ENCODE assay signal across 29 cellular contexts in the genomic region with DNA sequence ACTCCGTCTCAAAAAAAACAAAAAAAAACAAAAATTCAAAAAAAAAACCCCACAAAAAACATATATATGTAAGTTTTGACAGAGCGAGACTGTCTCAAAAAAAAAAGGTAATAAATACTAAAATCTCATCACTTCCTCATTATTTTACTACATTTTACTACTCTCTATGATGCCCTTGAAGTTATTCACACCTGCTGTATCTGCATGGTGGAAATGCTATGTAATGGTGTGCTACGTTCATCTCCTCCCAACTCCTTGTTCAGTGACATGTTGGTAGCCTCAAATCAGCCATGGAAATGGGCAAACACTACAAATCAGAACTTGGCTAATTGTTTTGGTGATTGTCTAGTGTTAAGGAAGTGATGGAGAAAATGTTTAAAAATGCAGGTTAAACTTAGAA. TPM values are rescaled to one million over a fixed set of nuclear protein-coding genes. Genes with fewer than 3 reads are reported as not detected.
"Had no signal": no experiment of that assay in that cellular context is flagged by ENCODE, and none has a peak within 500 bp of the region (broad histone marks: within the 10 kb centered on the region; RNA-seq: fewer than 3 reads in every experiment).

No MANE protein-coding gene starts in this region.

- H3K27ac Mint-ChIP-seq: activated CD4-positive, alpha-beta memory T cell treated with anti-CD3 and anti-CD28 coated beads, Interleukin-2, amount 10 ng/mL, durations not matched to agents 7 days and 5 days; activated CD4-positive, alpha-beta T cell treated with anti-CD3 and anti-CD28 coated beads for 36 hours; activated CD4-positive, alpha-beta T cell treated with anti-CD3 and anti-CD28 coated beads, Interleukin-2, amount 10 ng/mL, durations not matched to agents 24 days and 14 days; activated naive CD4-positive, alpha-beta T cell treated with anti-CD3 and anti-CD28 coated beads, Interleukin-2, amount 10 ng/mL, durations not matched to agents 7 days and 5 days; activated naive CD4-positive, alpha-beta T cell treated with anti-CD3 and anti-CD28 coated beads, Interleukin-2, amount 50 U/mL, for 72 hours; activated naive CD8-positive, alpha-beta T cell treated with anti-CD3 and anti-CD28 coated beads, Interleukin-2, amount 10 ng/mL, durations not matched to agents 7 days and 5 days; activated T-cell treated with anti-CD3 and anti-CD28 coated beads, Interleukin-2, amount 50 U/mL, for 24 hours; activated T-cell treated with anti-CD3 and anti-CD28 coated beads, Interleukin-2, amount 50 U/mL, for 72 hours; T-helper 17 cell had no signal

- H3K27me3 Mint-ChIP-seq: activated CD4-positive, alpha-beta memory T cell treated with anti-CD3 and anti-CD28 coated beads, Interleukin-2, amount 10 ng/mL, durations not matched to agents 7 days and 5 days; activated CD4-positive, alpha-beta T cell treated with anti-CD3 and anti-CD28 coated beads for 36 hours; activated CD4-positive, alpha-beta T cell treated with anti-CD3 and anti-CD28 coated beads, Interleukin-2, amount 10 ng/mL, durations not matched to agents 24 days and 14 days; activated naive CD4-positive, alpha-beta T cell treated with anti-CD3 and anti-CD28 coated beads, Interleukin-2, amount 10 ng/mL, durations not matched to agents 7 days and 5 days; activated naive CD8-positive, alpha-beta T cell treated with anti-CD3 and anti-CD28 coated beads, Interleukin-2, amount 10 ng/mL, durations not matched to agents 7 days and 5 days; activated T-cell treated with anti-CD3 and anti-CD28 coated beads, Interleukin-2, amount 50 U/mL, for 24 hours; T-helper 17 cell had no signal

- FAIRE-seq: bronchial epithelial cell, endometrium had no signal

- H3K36me3 ChIP-seq: colonic mucosa had no signal

- ATAC-seq: activated CD4-positive, alpha-beta T cell treated with anti-CD3 and anti-CD28 coated beads for 36 hours; activated naive CD4-positive, alpha-beta T cell treated with anti-CD3 and anti-CD28 coated beads, Interleukin-2, amount 50 U/mL, for 72 hours; activated T-cell treated with anti-CD3 and anti-CD28 coated beads, Interleukin-2, amount 50 U/mL, for 72 hours; heart left ventricle; T-helper 17 cell had no signal

- H3K4me3 Mint-ChIP-seq: activated CD4-positive, alpha-beta memory T cell treated with anti-CD3 and anti-CD28 coated beads, Interleukin-2, amount 10 ng/mL, durations not matched to agents 7 days and 5 days; activated CD4-positive, alpha-beta T cell treated with anti-CD3 and anti-CD28 coated beads for 36 hours; activated CD4-positive, alpha-beta T cell treated with anti-CD3 and anti-CD28 coated beads, Interleukin-2, amount 10 ng/mL, durations not matched to agents 24 days and 14 days; activated naive CD4-positive, alpha-beta T cell treated with anti-CD3 and anti-CD28 coated beads, Interleukin-2, amount 10 ng/mL, durations not matched to agents 7 days and 5 days; activated naive CD8-positive, alpha-beta T cell treated with anti-CD3 and anti-CD28 coated beads, Interleukin-2, amount 10 ng/mL, durations not matched to agents 7 days and 5 days; activated T-cell treated with anti-CD3 and anti-CD28 coated beads, Interleukin-2, amount 50 U/mL, for 24 hours; activated T-cell treated with anti-CD3 and anti-CD28 coated beads, Interleukin-2, amount 50 U/mL, for 72 hours; T-helper 17 cell had no signal

- H3K4me1 ChIP-seq: ascending aorta, colonic mucosa had no signal

- H3K9me3 Mint-ChIP-seq: activated CD4-positive, alpha-beta memory T cell treated with anti-CD3 and anti-CD28 coated beads, Interleukin-2, amount 10 ng/mL, durations not matched to agents 7 days and 5 days; activated CD4-positive, alpha-beta T cell treated with anti-CD3 and anti-CD28 coated beads, Interleukin-2, amount 10 ng/mL, durations not matched to agents 24 days and 14 days; activated naive CD4-positive, alpha-beta T cell treated with anti-CD3 and anti-CD28 coated beads, Interleukin-2, amount 10 ng/mL, durations not matched to agents 7 days and 5 days; activated naive CD4-positive, alpha-beta T cell treated with anti-CD3 and anti-CD28 coated beads, Interleukin-2, amount 50 U/mL, for 72 hours; activated naive CD8-positive, alpha-beta T cell treated with anti-CD3 and anti-CD28 coated beads, Interleukin-2, amount 10 ng/mL, durations not matched to agents 7 days and 5 days; activated T-cell treated with anti-CD3 and anti-CD28 coated beads, Interleukin-2, amount 50 U/mL, for 24 hours; activated T-cell treated with anti-CD3 and anti-CD28 coated beads, Interleukin-2, amount 50 U/mL, for 72 hours had no signal

- H3K9me3 ChIP-seq: ascending aorta, colonic mucosa, esophagus squamous epithelium, heart left ventricle had no signal

- H3K27ac ChIP-seq: ascending aorta, brain microvascular endothelial cell, colonic mucosa, epithelial cell of prostate, esophagus squamous epithelium, heart left ventricle had no signal

- DNase-seq: activated CD4-positive, alpha-beta memory T cell treated with anti-CD3 and anti-CD28 coated beads, Interleukin-2, amount 10 ng/mL, durations not matched to agents 7 days and 5 days; activated CD4-positive, alpha-beta T cell treated with anti-CD3 and anti-CD28 coated beads for 36 hours; activated CD4-positive, alpha-beta T cell treated with anti-CD3 and anti-CD28 coated beads, Interleukin-2, amount 10 ng/mL, durations not matched to agents 24 days and 14 days; activated CD4-positive, alpha-beta T cell treated with anti-CD3 and anti-CD28 coated beads, Interleukin-2, amount 50 U/mL, for 4 hours; activated CD4-positive, CD25-positive, alpha-beta regulatory T cell; activated CD4-positive, CD25-positive, alpha-beta regulatory T cell treated with anti-CD3 and anti-CD28 coated beads, Interleukin-2, amount 50 U/mL, for 72 hours; activated CD8-positive, alpha-beta memory T cell treated with anti-CD3 and anti-CD28 coated beads, Interleukin-2, amount 50 U/mL, for 48 hours; activated gamma-delta T cell; activated naive CD4-positive, alpha-beta T cell; activated naive CD4-positive, alpha-beta T cell treated with anti-CD3 and anti-CD28 coated beads, Interleukin-2, amount 10 ng/mL, durations not matched to agents 7 days and 5 days; activated naive CD8-positive, alpha-beta T cell treated with anti-CD3 and anti-CD28 coated beads, Interleukin-2, amount 10 ng/mL, durations not matched to agents 7 days and 5 days; activated T-cell treated with anti-CD3 and anti-CD28 coated beads for 4 hours; activated T-cell treated with anti-CD3 and anti-CD28 coated beads, Interleukin-2, amount 50 U/mL, for 24 hours; activated T-cell treated with anti-CD3 and anti-CD28 coated beads, Interleukin-2, amount 50 U/mL, for 72 hours; brain microvascular endothelial cell; colonic mucosa; effector CD8-positive, alpha-beta T cell; esophagus squamous epithelium; foreskin melanocyte; glutamatergic neuron; heart left ventricle; T-helper 17 cell had no signal

- H3K4me3 ChIP-seq: ascending aorta, colonic mucosa, esophagus squamous epithelium, heart left ventricle had no signal

- H3K27me3 ChIP-seq: ascending aorta, colonic mucosa, esophagus squamous epithelium, heart left ventricle had no signal

RNA-seq across cellular contexts. Expression of gene ERCC6L, which starts 26.4 kb away (rescaled TPM):
- total RNA-seq: ascending aorta had no signal

RNA-seq across cellular contexts. Expression of gene CITED1, which starts 40.5 kb away (rescaled TPM):
- total RNA-seq: activated CD4-positive, alpha-beta memory T cell treated with anti-CD3 and anti-CD28 coated beads, Interleukin-2, amount 10 ng/mL, durations not matched to agents 7 days and 5 days; activated CD4-positive, alpha-beta T cell treated with anti-CD3 and anti-CD28 coated beads, Interleukin-2, amount 10 ng/mL, durations not matched to agents 24 days and 14 days; ascending aorta; bronchial epithelial cell; colonic mucosa; endothelial cell of umbilical vein; esophagus squamous epithelium; fibroblast of villous mesenchyme had no signal
